In the genomic region with DNA sequence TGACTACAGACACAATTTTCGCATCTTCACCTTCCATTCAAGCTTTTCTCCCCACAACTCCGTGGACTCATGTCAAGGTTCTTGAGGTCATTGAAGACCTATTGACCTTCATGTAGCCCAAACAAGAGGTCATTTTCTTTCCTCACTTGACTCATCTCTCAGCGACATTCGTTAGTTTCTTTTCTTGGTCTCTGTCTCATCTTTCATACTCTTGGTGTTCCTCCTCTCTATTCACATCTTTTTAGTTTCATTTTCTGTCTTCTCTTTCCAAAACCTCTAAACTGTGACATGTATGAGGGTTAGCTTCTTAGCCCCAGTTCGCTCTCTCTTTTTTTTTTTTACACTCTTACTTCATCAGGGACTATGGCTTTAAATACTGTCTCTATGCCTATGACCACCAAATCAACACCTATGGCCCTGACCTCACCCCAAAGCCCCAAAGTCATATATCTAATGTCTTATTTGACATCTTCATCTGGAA, we compare ENCODE assay signal across 11 cellular contexts.
DNase-seq lines count a peak whose midpoint lies in the region; ATAC-seq and TF ChIP-seq lines count a peak whose summit lies in the region.
"Had no signal": no experiment of that assay in that cellular context is flagged by ENCODE, and none has a peak within 500 bp of the region (broad histone marks: within the 10 kb centered on the region; RNA-seq: fewer than 3 reads in every experiment).

No MANE protein-coding gene starts in this region.

- H3K36me3 Mint-ChIP-seq in activated naive CD8-positive, alpha-beta T cell: peaks cover 6% of the 10 kb centered on the region

- H3K9me3 Mint-ChIP-seq in activated naive CD8-positive, alpha-beta T cell (ENCODE audit: low read depth): peaks cover 6% of the 10 kb centered on the region

- H3K27me3 ChIP-seq in smooth muscle cell (ENCODE audit: low read depth): no peaks in the 10 kb centered on the region
- H3K27me3 ChIP-seq: left lung had no signal

- no peaks in the 10 kb centered on the region for H3K36me3 ChIP-seq in smooth muscle cell (ENCODE audit: low read depth)
- H3K36me3 ChIP-seq: left lung had no signal

- H3K4me1 Mint-ChIP-seq in activated naive CD8-positive, alpha-beta T cell (ENCODE audit: low read depth): peaks cover 27% of the 10 kb centered on the region

- TF ChIP-seq CTCF in GM13977 (IDR thresholded peaks at IDR 0.05; ENCODE audit: extremely low read depth, insufficient read depth, missing control alignments) (no peak), GM20000 (IDR thresholded peaks at IDR 0.05; ENCODE audit: extremely low read depth, missing control alignments) (no peak), smooth muscle cell (IDR thresholded peaks at IDR 0.05; ENCODE audit: borderline replicate concordance, insufficient read depth, poor library complexity, severe bottlenecking) (no peak)

- H3F3A ChIP-seq in smooth muscle cell (ENCODE audit: low read depth): no peaks in the 10 kb centered on the region

- no peaks in the 10 kb centered on the region for H3K4me1 ChIP-seq in smooth muscle cell (ENCODE audit: low read depth)
- H3K4me1 ChIP-seq: left lung had no signal

- H2AFZ ChIP-seq in smooth muscle cell (ENCODE audit: low read depth): no peak overlapping the region

- H3K27ac ChIP-seq in smooth muscle cell (ENCODE audit: low read depth): no peak overlapping the region
- H3K27ac ChIP-seq: left lung, VCaP had no signal

- H3K27me3 Mint-ChIP-seq in activated naive CD8-positive, alpha-beta T cell: no peaks in the 10 kb centered on the region

- no peaks in the 10 kb centered on the region for H3K79me2 ChIP-seq in smooth muscle cell (ENCODE audit: low read depth)

- H3K4me2 ChIP-seq in smooth muscle cell: no peak overlapping the region

- in situ Hi-C loops in GM13977 (cut with MboI; ENCODE audit: low pct_unique_long_range_greater_than_20kb, low sequenced_read_pairs, unreplicated experiment): no loop called here

- H4K20me1 ChIP-seq in smooth muscle cell (ENCODE audit: low read depth): no peaks in the 10 kb centered on the region

- no peak overlapping the region for H3K4me3 ChIP-seq in smooth muscle cell
- H3K4me3 ChIP-seq: left lung had no signal

- peak overlapping the region; percentile 64 for H3K4me3 Mint-ChIP-seq in activated naive CD8-positive, alpha-beta T cell

- DNase-seq in GM13977 (ENCODE audit: low spot score): peak; percentile 63
- DNase-seq in GM20000 (ENCODE audit: low spot score): peak; percentile 72
- DNase-seq in A172 (ENCODE audit: low spot score): no peak
- DNase-seq in GM03348 (ENCODE audit: low spot score): no peak
- DNase-seq in smooth muscle cell (lab: John Stamatoyannopoulos, UW; ENCODE audit: unreplicated experiment): no peak
- DNase-seq in NOMO-1 treated with DMSO at 0.1 percent for 48 hours (lab: John Stamatoyannopoulos, UW; ENCODE audit: unreplicated experiment): no peak
- DNase-seq: left lung, NCI-H1092 had no signal

- 91% methylated on average over 5 of the region's 5 CpGs for WGBS in smooth muscle cell (ENCODE audit: low lambda C conversion rate)

- H3K27ac Mint-ChIP-seq in activated naive CD8-positive, alpha-beta T cell: peak overlapping the region; percentile 95

- peak; percentile 97 for ATAC-seq in HG03159 (IDR thresholded peaks at IDR 0.05; ENCODE audit: unreplicated experiment)
- ATAC-seq: left lung had no signal

- peaks cover 9% of the 10 kb centered on the region for H3K9me3 ChIP-seq in smooth muscle cell (replicated peaks; ENCODE audit: low read depth)

- H3K9ac ChIP-seq in smooth muscle cell (ENCODE audit: low read depth): no peak overlapping the region

Comparison
In these comparisons a context has a peak if more than half of its experiments do, and no peak if none do; other contexts are left out.
1. DNase-seq: peak in GM13977 (single experiment) and GM20000 (single experiment); none in A172 (single experiment), GM03348 (single experiment), smooth muscle cell (single experiment) and NOMO-1 treated with DMSO at 0.1 percent for 48 hours (single experiment).